In the genomic region with DNA sequence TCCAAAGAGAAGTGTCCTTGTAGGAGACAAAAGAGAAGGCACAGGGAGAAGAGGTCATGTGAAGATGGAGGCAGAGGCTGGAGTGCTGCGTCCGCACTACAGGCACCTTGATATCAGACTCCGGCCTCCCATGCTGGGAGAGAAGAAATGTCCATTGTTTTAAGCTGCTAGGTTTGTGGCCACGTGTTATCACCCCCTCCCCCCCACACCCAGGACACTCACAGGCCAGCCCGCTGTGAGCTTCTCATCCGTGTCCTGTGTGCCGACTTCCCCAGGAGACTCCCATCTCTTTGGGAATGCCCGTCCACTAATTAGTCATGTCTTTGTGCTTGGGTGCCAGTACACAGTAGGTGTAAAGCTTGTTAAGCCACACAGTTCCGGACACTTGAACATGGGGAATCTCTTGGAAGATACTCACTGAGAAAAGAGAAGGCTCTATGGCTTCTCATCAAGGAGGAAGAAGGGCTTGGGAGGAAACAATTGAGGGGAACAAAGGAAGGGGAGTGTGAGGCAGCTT, we compare ENCODE assay signal across 11 cellular contexts.
"Had no signal": no experiment of that assay in that cellular context is flagged by ENCODE, and none has a peak within 500 bp of the region (broad histone marks: within the 10 kb centered on the region; RNA-seq: fewer than 3 reads in every experiment).

No MANE protein-coding gene starts in this region.

- H3K27me3 ChIP-seq: adrenal gland, cardiac muscle cell, right lobe of liver, suprapubic skin, upper lobe of left lung had no signal

- H3K27ac ChIP-seq: adrenal gland, cardiac muscle cell, psoas muscle, right lobe of liver, suprapubic skin, upper lobe of left lung had no signal

- H3K4me1 ChIP-seq: adrenal gland, psoas muscle, right lobe of liver, suprapubic skin, upper lobe of left lung had no signal

- H3K9me3 ChIP-seq: adrenal gland, psoas muscle, right lobe of liver, suprapubic skin, upper lobe of left lung had no signal

- DNase-seq: activated CD4-positive, alpha-beta T cell treated with anti-CD3 and anti-CD28 coated beads, Interleukin-2, amount 50 U/mL, for 48 hours; activated CD4-positive, CD25-positive, alpha-beta regulatory T cell treated with anti-CD3 and anti-CD28 coated beads, Interleukin-2, amount 50 U/mL, for 72 hours; activated naive CD4-positive, alpha-beta T cell treated with anti-CD3 and anti-CD28 coated beads, Interleukin-2, amount 10 ng/mL, durations not matched to agents 7 days and 5 days; adrenal gland; foreskin fibroblast; hippocampal formation; psoas muscle; right lobe of liver; upper lobe of left lung had no signal

- H3K36me3 ChIP-seq: adrenal gland, cardiac muscle cell, right lobe of liver, suprapubic skin, upper lobe of left lung had no signal

- H3K4me3 ChIP-seq: adrenal gland, cardiac muscle cell, psoas muscle, right lobe of liver, suprapubic skin, upper lobe of left lung had no signal
